ENCODE assay signal across 14 cellular contexts in the genomic region with DNA sequence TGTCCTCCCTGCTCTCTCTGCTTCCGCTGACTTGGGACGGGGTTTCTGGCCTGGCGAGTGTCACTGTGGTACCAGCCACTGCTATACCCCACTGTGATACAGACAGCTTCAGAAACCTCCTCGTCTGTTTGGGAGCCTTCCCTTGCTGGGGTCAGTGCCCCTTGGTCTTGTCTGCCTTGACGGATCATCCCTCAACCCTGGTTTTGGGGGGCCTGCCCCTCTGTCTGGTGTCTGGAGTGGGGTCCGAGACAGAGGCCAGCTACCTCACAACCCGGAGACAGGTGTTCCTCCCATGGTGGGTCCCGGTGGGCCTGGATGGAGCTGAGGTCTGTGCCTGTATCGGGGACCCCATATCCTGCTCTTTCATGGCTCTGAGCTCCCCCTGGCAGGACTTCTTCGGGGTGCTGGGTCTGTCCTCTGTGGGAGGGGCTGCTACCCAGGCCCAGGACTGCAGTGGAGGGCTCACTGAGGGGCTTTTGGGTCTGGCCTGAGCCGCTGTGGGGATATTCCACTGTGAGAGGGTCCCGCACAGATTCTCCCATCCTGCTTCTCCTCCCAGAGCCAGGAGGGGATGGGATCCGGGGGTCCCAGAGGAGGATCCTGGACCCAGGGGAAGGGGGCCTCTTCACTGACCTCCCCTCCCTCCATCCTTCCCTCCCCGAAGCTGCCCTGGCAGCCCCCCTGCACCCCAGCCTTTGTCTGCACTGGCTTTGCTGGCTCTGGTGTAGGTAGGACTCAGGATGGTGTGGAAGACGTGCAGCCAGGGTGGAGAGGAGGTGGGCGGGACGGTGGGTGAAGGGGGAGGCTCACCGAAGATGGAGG.
DNase-seq lines count a peak whose midpoint lies in the region; ATAC-seq, FAIRE-seq and TF ChIP-seq lines count a peak whose summit lies in the region.
"Had no signal": no experiment of that assay in that cellular context is flagged by ENCODE, and none has a peak within 500 bp of the region (broad histone marks: within the 10 kb centered on the region; RNA-seq: fewer than 3 reads in every experiment).

No MANE protein-coding gene starts in this region.

- H3K27ac ChIP-seq in right lobe of liver: no peak overlapping the region
- no peak overlapping the region for H3K27ac ChIP-seq in HepG2 (ENCODE audit: extremely low read length, insufficient read depth, low read length)
- no peak overlapping the region for H3K27ac ChIP-seq in coronary artery
- no peak overlapping the region for H3K27ac ChIP-seq in aorta (ENCODE audit: low read depth in 1 of 2, low read length in 2 of 2)
- H3K27ac ChIP-seq: colonic mucosa, upper lobe of left lung had no signal

- no peaks in the 10 kb centered on the region for H3K9me3 Mint-ChIP-seq in natural killer cell

- WGBS in right lobe of liver (ENCODE audit: insufficient coverage, low coverage, low lambda C conversion rate, missing lambda C conversion rate): 27% methylated on average over 5 of the region's 18 CpGs
- no CpG with 5 or more reads among the region's 18 CpGs for WGBS in HepG2 (ENCODE audit: low lambda C conversion rate)
- WGBS in aorta, 2 donors: 69 to 78% methylated on average over 17 to 18 of the region's 18 CpGs

- H3K4me3 ChIP-seq in right lobe of liver (no peak overlapping the region), HepG2 (replicated peaks in 1 of 3; ENCODE audit: insufficient read depth in 1 of 3, low read depth in 2 of 3, low read length in 3 of 3) (no peak overlapping the region), coronary artery (no peak overlapping the region), aorta (ENCODE audit: low read length in 2 of 2) (no peak overlapping the region)
- H3K4me3 ChIP-seq: colonic mucosa, upper lobe of left lung had no signal

- CTCF ChIA-PET in HepG2 (lab: Yijun Ruan, JAX; ENCODE audit: low intra/inter-chr PET ratio, low total read pairs): no interaction called here

- TF ChIP-seq EP300 in HepG2 (IDR thresholded peaks at IDR 0.05; ENCODE audit: low read depth in 2 of 2, low read length in 2 of 2) (no peak), HepG2 (CRISPR knock-in tag; IDR thresholded peaks at IDR 0.05; ENCODE audit: borderline replicate concordance) (no peak)

- H3K36me3 ChIP-seq in right lobe of liver (no peaks in the 10 kb centered on the region), HepG2 (replicated peaks in 1 of 2; ENCODE audit: control insufficient read depth in 1 of 2, insufficient read depth in 2 of 2, low read length in 2 of 2) (no peaks in the 10 kb centered on the region), aorta (ENCODE audit: control insufficient read depth in 1 of 2, insufficient read depth in 2 of 2, low read length in 1 of 2) (no peaks in the 10 kb centered on the region)
- H3K36me3 ChIP-seq: colonic mucosa, upper lobe of left lung had no signal

- FAIRE-seq in HepG2 (lab: Jason Lieb, UNC): no peak

- POLR2A ChIA-PET in HepG2 (lab: Yijun Ruan, JAX): no interaction called here

- H3K4me2 ChIP-seq in HepG2 (ENCODE audit: low read depth, low read length): no peak overlapping the region

- H3K9ac ChIP-seq in HepG2 (ENCODE audit: insufficient read depth, low read depth, low read length): no peak overlapping the region

- in situ Hi-C loops in HepG2 (cut with HindIII; ENCODE audit: extremely low pct_ligation_motif_present, low pct_unique_long_range_greater_than_20kb): no loop called here

- H3K27me3 ChIP-seq in right lobe of liver (no peaks in the 10 kb centered on the region), HepG2 (ENCODE audit: control insufficient read depth in 1 of 2, insufficient read depth in 2 of 2, low read length in 2 of 2) (peaks cover 0 to 3% of the 10 kb centered on the region in 2 experiments; a peak in 1 of 5 replicates), aorta (ENCODE audit: control insufficient read depth in 1 of 2, insufficient read depth in 2 of 2, low read length in 1 of 2) (no peaks in the 10 kb centered on the region)
- H3K27me3 ChIP-seq: colonic mucosa, upper lobe of left lung had no signal

- H3K27ac Mint-ChIP-seq in natural killer cell: no peak overlapping the region

- TF ChIP-seq RAD21 in HepG2 (CRISPR knock-in tag; IDR thresholded peaks at IDR 0.05): no peak

- H3K4me1 ChIP-seq in right lobe of liver (no peaks in the 10 kb centered on the region), HepG2 (ENCODE audit: insufficient read depth, low read length) (no peaks in the 10 kb centered on the region), aorta (ENCODE audit: control insufficient read depth in 1 of 2, insufficient read depth in 2 of 2, low read length in 2 of 2) (no peaks in the 10 kb centered on the region)
- H3K4me1 ChIP-seq: colonic mucosa, upper lobe of left lung had no signal

- DNase-seq in right lobe of liver (peak in 2 of 3 donors; percentile 34 to 37), HepG2 (ENCODE audit: low spot score) (no peak), coronary artery (ENCODE audit: low spot score) (peak; percentile 62), natural killer cell (peak; percentile 13), aorta (peak; percentile 21 to 55), cerebellar nuclear complex (lab: John Stamatoyannopoulos, UW) (no peak)
- DNase-seq: anterior cingulate cortex, colonic mucosa, DMS 273 treated with DMSO at 0.1 percent for 48 hours, NCI-H187 treated with DMSO at 0.1 percent for 48 hours, NCI-H524 had no signal

- no peak overlapping the region for H2AFZ ChIP-seq in HepG2 (ENCODE audit: low read length)

- H4K20me1 ChIP-seq in HepG2 (ENCODE audit: insufficient read depth, low read length): no peaks in the 10 kb centered on the region

- no peak overlapping the region for H3K4me3 Mint-ChIP-seq in natural killer cell

- ATAC-seq in right lobe of liver: no peak
- no peak for ATAC-seq in HepG2
- no peak for ATAC-seq in natural killer cell
- peak; percentile 20 for ATAC-seq in aorta (ENCODE audit: low FRiP score)
- ATAC-seq in HG03354 (IDR thresholded peaks at IDR 0.05; ENCODE audit: poor library complexity, severe bottlenecking, unreplicated experiment): no peak
- ATAC-seq in HG03175 (IDR thresholded peaks at IDR 0.05; ENCODE audit: unreplicated experiment): no peak

- no peaks in the 10 kb centered on the region for H3K9me3 ChIP-seq in right lobe of liver
- H3K9me3 ChIP-seq in HepG2 (ENCODE audit: low read length): no peaks in the 10 kb centered on the region
- H3K9me3 ChIP-seq in aorta (ENCODE audit: control insufficient read depth, low read length): no peaks in the 10 kb centered on the region
- H3K9me3 ChIP-seq: colonic mucosa, upper lobe of left lung had no signal

- H3K27me3 Mint-ChIP-seq in natural killer cell (ENCODE audit: low read depth in 2 of 2): peaks cover 13 to 23% of the 10 kb centered on the region in 2 donors

- TF ChIP-seq CTCF in right lobe of liver (IDR thresholded peaks at IDR 0.05) (no peak), HepG2 (CRISPR knock-in tag; IDR thresholded peaks at IDR 0.05) (no peak), coronary artery (IDR thresholded peaks at IDR 0.05) (no peak), natural killer cell (IDR thresholded peaks at IDR 0.05) (no peak)

- intact Hi-C loops in right lobe of liver (cut with DNase I): no loop called here
- intact Hi-C loops in HepG2 (cut with micrococcal nuclease; ENCODE audit: unreplicated experiment): no loop called here
- intact Hi-C loops in natural killer cell (cut with micrococcal nuclease): no loop called here
- intact Hi-C loops in aorta (cut with DNase I): no loop called here

- H3K79me2 ChIP-seq in HepG2 (ENCODE audit: insufficient read depth, low read length): no peaks in the 10 kb centered on the region

- no peaks in the 10 kb centered on the region for H3K36me3 Mint-ChIP-seq in natural killer cell

- H3K4me1 Mint-ChIP-seq in natural killer cell: no peaks in the 10 kb centered on the region

- TF ChIP-seq POLR2A in right lobe of liver (IDR thresholded peaks at IDR 0.05) (no peak), HepG2 (IDR thresholded peaks at IDR 0.05; ENCODE audit: insufficient read depth in 1 of 2, low read depth in 2 of 2, low read length in 2 of 2) (no peak)

- BruUV-seq in HepG2 (replicated peaks; lab: Mats Ljungman, UMichigan): no TSS peak

TF ChIP-seq in HepG2, 621 proteins besides CTCF, POLR2A, EP300 and RAD21 (continues in another document):
- no peak for TF ChIP-seq FIP1L1 (IDR thresholded peaks at IDR 0.05; ENCODE audit: borderline replicate concordance, insufficient read depth, low read depth, low read length)
- no peak for TF ChIP-seq BRF2 (CRISPR knock-in tag; IDR thresholded peaks at IDR 0.05)
- TF ChIP-seq JUND (CRISPR knock-in tag; IDR thresholded peaks at IDR 0.05): no peak
- no peak for TF ChIP-seq ZNF574 (CRISPR knock-in tag; IDR thresholded peaks at IDR 0.05)
- TF ChIP-seq KLF12 (CRISPR knock-in tag; IDR thresholded peaks at IDR 0.05; ENCODE audit: borderline replicate concordance): no peak
- no peak for TF ChIP-seq ZNF570 (CRISPR knock-in tag; IDR thresholded peaks at IDR 0.05; ENCODE audit: borderline replicate concordance)
- no peak for TF ChIP-seq ZNF883 (CRISPR knock-in tag; IDR thresholded peaks at IDR 0.05; ENCODE audit: not compliant biosample characterization)

Comparison
In these comparisons a context has a peak if more than half of its experiments do, and no peak if none do; other contexts are left out.
1. DNase-seq: peak in right lobe of liver (2 of 3), coronary artery (single experiment), natural killer cell (single experiment) and aorta (2 of 2); none in HepG2 (single experiment) and cerebellar nuclear complex (0 of 2).